In the genomic region with DNA sequence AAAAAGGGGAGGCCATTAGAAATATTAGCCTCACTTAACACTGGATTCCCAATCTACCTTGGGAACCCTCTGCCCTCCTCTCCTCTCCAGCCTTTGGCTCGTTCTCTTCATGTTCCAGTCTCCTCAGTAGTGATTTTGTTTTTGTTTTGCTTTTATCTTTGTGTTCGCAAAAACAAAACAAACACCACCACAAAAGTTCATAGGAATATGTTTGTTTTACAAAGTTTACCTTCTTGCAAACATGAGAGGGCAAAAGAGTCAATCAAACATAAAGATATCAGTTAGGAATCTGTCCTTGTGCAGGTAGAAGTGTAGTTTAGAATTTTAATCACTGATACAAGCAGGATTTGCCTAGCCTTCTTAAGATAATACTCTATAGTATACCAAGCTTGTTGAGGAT, we compare ENCODE assay signal across 11 cellular contexts.
"Had no signal": no experiment of that assay in that cellular context is flagged by ENCODE, and none has a peak within 500 bp of the region (broad histone marks: within the 10 kb centered on the region; RNA-seq: fewer than 3 reads in every experiment).

No MANE protein-coding gene starts in this region.

- H3K4me3 ChIP-seq: GM23248, HAP-1, K562 had no signal

- DNase-seq: GM23248, GOT3, H7, HFFc6, IMR-90, Kasumi-1, KG1 had no signal

- FAIRE-seq: K562 had no signal

- H3K4me3 Mint-ChIP-seq: HFFc6 had no signal

- H3K27ac Mint-ChIP-seq: HFFc6 had no signal

- H3K36me3 ChIP-seq: HAP-1 had no signal

- ATAC-seq: HCT116, K562 had no signal

- H3K4me1 ChIP-seq: HAP-1 had no signal

- H3K27ac ChIP-seq: GM23248, HL-60 had no signal
